In the genomic region with DNA sequence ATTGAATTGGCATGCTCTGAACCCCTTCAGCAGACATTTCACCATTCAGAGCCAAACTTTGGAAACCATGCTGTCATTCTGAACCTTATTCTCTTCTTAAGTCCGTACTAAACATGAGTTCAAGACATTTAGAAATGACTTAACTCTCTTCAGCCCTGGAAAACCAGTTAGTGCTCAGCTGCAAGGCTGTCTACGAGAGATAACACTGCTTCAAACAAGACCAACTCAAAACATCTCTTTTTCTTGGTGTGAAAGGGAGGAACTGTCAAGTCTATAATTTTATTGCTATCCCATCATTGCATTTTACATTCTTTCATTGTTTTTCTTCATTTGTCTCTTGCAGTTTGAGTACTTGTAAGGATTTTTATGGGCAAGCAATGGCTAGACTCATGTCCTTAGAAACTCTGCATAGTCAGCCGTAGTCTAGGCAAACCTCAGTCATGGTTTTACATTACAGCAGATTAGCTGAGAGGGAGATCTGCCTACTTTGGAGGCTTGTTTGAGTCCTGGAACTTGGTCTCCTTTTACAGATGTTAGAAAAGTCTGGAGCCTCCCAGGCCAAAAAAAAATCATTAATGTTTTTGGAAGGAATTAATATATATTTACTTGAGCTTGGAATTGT, we compare ENCODE assay signal across 17 cellular contexts.
"Had no signal": no experiment of that assay in that cellular context is flagged by ENCODE, and none has a peak within 500 bp of the region (broad histone marks: within the 10 kb centered on the region; RNA-seq: fewer than 3 reads in every experiment).

No MANE protein-coding gene starts in this region.

- H3K27me3 ChIP-seq: thyroid gland had no signal

- H3K4me1 ChIP-seq: thyroid gland had no signal

- H3K36me3 ChIP-seq: thyroid gland had no signal

- H3K4me3 ChIP-seq: mucosa of descending colon, thyroid gland had no signal

- H3K27ac ChIP-seq: thyroid gland had no signal

- DNase-seq: activated B cell treated with CpG ODN at 0.5 μM for 24 hours; activated CD4-positive, alpha-beta memory T cell treated with anti-CD3 and anti-CD28 coated beads for 36 hours; activated CD4-positive, alpha-beta T cell treated with anti-CD3 and anti-CD28 coated beads for 4 hours; activated gamma-delta T cell treated with Interleukin-2 at 50 U/mL for 16 hours; activated T-cell treated with anti-CD3 and anti-CD28 coated beads for 4 hours; dermis blood vessel endothelial cell; kidney; left ventricle myocardium superior; mucosa of descending colon; naive B cell; stimulated activated CD4-positive, alpha-beta T cell treated with anti-CD3 and anti-CD28 coated beads, Interleukin-12 subunit alpha, Interleukin-12 subunit beta, amount 100 ng/mL, for 4 hours; stimulated activated CD4-positive, alpha-beta T cell treated with anti-CD3 and anti-CD28 coated beads, Interleukin-1b, Interleukin-23, amount 100 ng/mL, for 48 hours; stimulated activated CD8-positive, alpha-beta memory T cell treated with anti-CD3 and anti-CD28 coated beads, Interleukin-4, amount 100 ng/mL, for 48 hours; stimulated activated naive CD4-positive, alpha-beta T cell; T1000; thyroid gland had no signal

- H3K9me3 ChIP-seq: mucosa of descending colon, thyroid gland had no signal

- ATAC-seq: activated naive CD4-positive, alpha-beta T cell treated with anti-CD3 and anti-CD28 coated beads, Interleukin-2, amount 50 U/mL, for 72 hours; left ventricle myocardium superior had no signal

- FAIRE-seq: kidney had no signal
